In genomic region chr1:226670062-226670461, GRCh38 we compare ENCODE assay signal across 14 cellular contexts.
"Had no signal": no experiment of that assay in that cellular context is flagged by ENCODE, and none has a peak within 500 bp of the region (broad histone marks: within the 10 kb centered on the region; RNA-seq: fewer than 3 reads in every experiment).

No MANE protein-coding gene starts in this region.

- DNase-seq: activated gamma-delta T cell; activated T-cell treated with anti-CD3 and anti-CD28 coated beads, Interleukin-2, amount 50 U/mL, for 1 hour; caudate nucleus; colonic mucosa; effector CD4-positive, alpha-beta T cell; heart left ventricle; islet precursor cell; left lung; mesendoderm; T1000 had no signal

- H3K9me3 ChIP-seq: colonic mucosa, heart left ventricle, left lung, tibial artery, vagina had no signal

- H3K4me3 ChIP-seq: colonic mucosa, heart left ventricle, left lung, smooth muscle cell, tibial artery, vagina had no signal

- H3K27me3 ChIP-seq: colonic mucosa, heart left ventricle, left lung, tibial artery, vagina had no signal

- H3K27ac ChIP-seq: colonic mucosa, parathyroid adenoma, tibial artery had no signal

- H3K4me1 ChIP-seq: parathyroid adenoma had no signal

- H3K36me3 ChIP-seq: colonic mucosa, left lung, tibial artery, vagina had no signal

- ATAC-seq: left lung had no signal

- H3K9ac ChIP-seq: parathyroid adenoma had no signal
